Comparison of ENCODE assay signal across 34 cellular contexts in genomic region chr10:60409202-60409601, GRCh38.
"Had no signal": no experiment of that assay in that cellular context is flagged by ENCODE, and none has a peak within 500 bp of the region (broad histone marks: within the 10 kb centered on the region; RNA-seq: fewer than 3 reads in every experiment).

No MANE protein-coding gene starts in this region.

- H3K36me3 ChIP-seq: adrenal gland, brain microvascular endothelial cell, breast epithelium had no signal

- H3K27ac ChIP-seq: adrenal gland, body of pancreas, brain microvascular endothelial cell, breast epithelium, VCaP had no signal

- ATAC-seq: activated CD4-positive, alpha-beta T cell treated with anti-CD3 and anti-CD28 coated beads for 36 hours; activated CD4-positive, CD25-positive, alpha-beta regulatory T cell treated with anti-CD3 and anti-CD28 coated beads, Interleukin-2, amount 50 U/mL, for 24 hours; activated CD8-positive, alpha-beta T cell treated with anti-CD3 and anti-CD28 coated beads for 36 hours; activated naive CD4-positive, alpha-beta T cell treated with anti-CD3 and anti-CD28 coated beads, Interleukin-2, amount 50 U/mL, for 72 hours; activated T-cell treated with anti-CD3 and anti-CD28 coated beads, Interleukin-2, amount 50 U/mL, for 4 hours; activated T-cell treated with anti-CD3 and anti-CD28 coated beads, Interleukin-2, amount 50 U/mL, for 72 hours; activated T-helper 17 cell treated with anti-CD3 and anti-CD28 coated beads, Interleukin-2, amount 50 U/mL, for 72 hours; body of pancreas; WTC11 had no signal

- H3K4me3 ChIP-seq: adrenal gland, body of pancreas, breast epithelium had no signal

- DNase-seq: activated CD4-positive, alpha-beta T cell treated with anti-CD3 and anti-CD28 coated beads for 1 hour; activated CD4-positive, alpha-beta T cell treated with anti-CD3 and anti-CD28 coated beads for 36 hours; activated CD4-positive, alpha-beta T cell treated with anti-CD3 and anti-CD28 coated beads for 48 hours; activated CD4-positive, alpha-beta T cell treated with anti-CD3 and anti-CD28 coated beads, Interleukin-2, amount 10 ng/mL, durations not matched to agents 7 days and 5 days; activated CD4-positive, alpha-beta T cell treated with anti-CD3 and anti-CD28 coated beads, Interleukin-2, amount 50 U/mL, for 48 hours; activated CD4-positive, CD25-positive, alpha-beta regulatory T cell; activated CD8-positive, alpha-beta memory T cell treated with anti-CD3 and anti-CD28 coated beads, Interleukin-2, amount 50 U/mL, for 4 hours; activated CD8-positive, alpha-beta T cell treated with anti-CD3 and anti-CD28 coated beads for 36 hours; activated effector memory CD4-positive, alpha-beta T cell treated with anti-CD3 and anti-CD28 coated beads, Interleukin-2, amount 50 U/mL, for 16 hours; activated gamma-delta T cell treated with Interleukin-2 at 50 U/mL for 16 hours; activated naive CD4-positive, alpha-beta T cell; activated naive CD4-positive, alpha-beta T cell treated with anti-CD3 and anti-CD28 coated beads for 36 hours; activated naive CD4-positive, alpha-beta T cell treated with anti-CD3 and anti-CD28 coated beads, Interleukin-2, amount 50 U/mL, for 16 hours; activated naive CD8-positive, alpha-beta T cell treated with anti-CD3 and anti-CD28 coated beads for 36 hours; activated T-cell treated with anti-CD3 and anti-CD28 coated beads for 4 hours; activated T-cell treated with anti-CD3 and anti-CD28 coated beads, Interleukin-2, amount 50 U/mL, for 1 hour; activated T-cell treated with anti-CD3 and anti-CD28 coated beads, Interleukin-2, amount 50 U/mL, for 4 hours; activated T-cell treated with anti-CD3 and anti-CD28 coated beads, Interleukin-2, amount 50 U/mL, for 72 hours; adrenal gland; amniotic stem cell; aorta; body of pancreas; brain microvascular endothelial cell; central memory CD4-positive, alpha-beta T cell; cerebellar nuclear complex; T-helper 1 cell; T-helper 2 cell; T-helper 9 cell had no signal

- H3K9me3 ChIP-seq: adrenal gland, body of pancreas, breast epithelium had no signal

- H3K4me1 ChIP-seq: adrenal gland, body of pancreas, breast epithelium had no signal

- H3K27me3 ChIP-seq: adrenal gland, body of pancreas, brain microvascular endothelial cell, breast epithelium had no signal
